Comparison of ENCODE assay signal across 10 cellular contexts in the genomic region with DNA sequence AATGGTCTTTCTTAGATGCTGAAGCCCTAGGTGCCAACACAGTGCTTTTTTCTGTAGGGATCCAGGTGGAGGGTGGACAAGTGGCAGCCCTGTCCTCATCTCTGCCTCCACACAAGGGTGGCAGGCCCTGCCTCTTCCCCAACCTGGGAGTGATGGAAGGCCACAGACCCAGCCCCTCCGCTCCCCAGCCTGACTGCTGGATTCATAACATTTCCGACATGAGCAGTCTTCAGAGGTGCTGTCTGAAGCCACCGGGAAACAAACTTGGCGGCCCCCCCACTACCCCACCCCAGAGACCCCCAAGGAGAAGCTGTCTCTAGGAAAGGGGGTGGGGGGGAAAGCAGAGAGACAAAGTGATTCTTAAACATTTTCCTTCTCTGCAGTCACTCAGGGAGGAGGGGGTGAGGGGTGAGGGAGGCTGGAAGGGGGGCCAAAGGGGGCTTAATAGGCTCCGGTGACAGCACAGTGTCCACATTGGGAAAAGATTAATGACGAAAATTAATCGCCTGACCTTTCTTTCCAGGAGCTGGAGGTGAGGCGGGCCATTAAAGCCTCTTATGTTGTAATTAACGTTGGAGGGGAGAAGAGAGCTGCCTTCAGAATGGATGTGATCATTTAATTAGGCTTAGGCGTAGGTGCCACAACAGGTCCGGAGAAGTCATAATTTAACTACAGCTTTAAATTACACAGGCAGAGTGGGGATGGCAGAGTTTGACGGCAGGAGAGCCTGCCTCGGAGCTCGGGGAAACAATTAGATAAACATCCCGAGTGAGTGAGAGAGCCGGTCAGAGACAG.
A peak's percentile ranks its signal among the peaks of the same experiment; 100 is the strongest.
DNase-seq lines count a peak whose midpoint lies in the region; ATAC-seq lines count a peak whose summit lies in the region.
"Had no signal": no experiment of that assay in that cellular context is flagged by ENCODE, and none has a peak within 500 bp of the region (broad histone marks: within the 10 kb centered on the region; RNA-seq: fewer than 3 reads in every experiment).

No MANE protein-coding gene starts in this region.

- no peaks in the 10 kb centered on the region for H3K9me3 ChIP-seq in CD4-positive, alpha-beta memory T cell (ENCODE audit: control insufficient read depth in 1 of 2, low read length in 2 of 2)
- H3K9me3 ChIP-seq in HUES6 (ENCODE audit: control insufficient read depth, insufficient read depth, low read depth, low read length): no peaks in the 10 kb centered on the region
- H3K9me3 ChIP-seq: neutrophil had no signal

- peaks cover 7% of the 10 kb centered on the region for H3K4me1 ChIP-seq in CD4-positive, alpha-beta memory T cell (ENCODE audit: insufficient read depth, low read length)
- peaks cover 34% of the 10 kb centered on the region for H3K4me1 ChIP-seq in HUES6 (ENCODE audit: control insufficient read depth, insufficient read depth, low read length)

- no peak overlapping the region for H3K27ac ChIP-seq in CD4-positive, alpha-beta memory T cell (ENCODE audit: low read depth, low read length)
- no peak overlapping the region for H3K27ac ChIP-seq in HUES6 (ENCODE audit: low read depth, low read length)
- H3K27ac ChIP-seq: neutrophil had no signal

- intact Hi-C loops in CD4-positive, alpha-beta memory T cell (cut with micrococcal nuclease): no loop called here

- CTCF ChIA-PET in CD4-positive, alpha-beta memory T cell (lab: Charles Lee; ENCODE audit: partially characterized antibody): no interaction called here

- H3K27me3 Mint-ChIP-seq in CD4-positive, alpha-beta memory T cell: peaks cover 31 to 48% of the 10 kb centered on the region in 2 donors
- peaks cover 80 to 86% of the 10 kb centered on the region in 2 donors for H3K27me3 Mint-ChIP-seq in effector memory CD8-positive, alpha-beta T cell
- H3K27me3 Mint-ChIP-seq in natural killer cell treated with Interleukin-12 subunit alpha and Interleukin-12 subunit beta and Interleukin-15 and Interleukin-18, amount 100 ng/mL, for 72 hours: peaks cover 40 to 66% of the 10 kb centered on the region in 2 donors

- H3K9me3 Mint-ChIP-seq in CD4-positive, alpha-beta memory T cell: no peaks in the 10 kb centered on the region
- H3K9me3 Mint-ChIP-seq in effector memory CD8-positive, alpha-beta T cell: no peaks in the 10 kb centered on the region
- H3K9me3 Mint-ChIP-seq in natural killer cell treated with Interleukin-12 subunit alpha and Interleukin-12 subunit beta and Interleukin-15 and Interleukin-18, amount 100 ng/mL, for 72 hours: no peaks in the 10 kb centered on the region

- peak overlapping the region; percentile 46 for H3K9ac ChIP-seq in HUES6 (ENCODE audit: low read length)

- H3K4me3 Mint-ChIP-seq in CD4-positive, alpha-beta memory T cell: peak overlapping the region in 6 of 8 donors; percentile 66 to 87 (median 78)
- H3K4me3 Mint-ChIP-seq in effector memory CD8-positive, alpha-beta T cell: peak overlapping the region; percentile 54 to 68
- peak overlapping the region; percentile 69 for H3K4me3 Mint-ChIP-seq in natural killer cell treated with Interleukin-12 subunit alpha and Interleukin-12 subunit beta and Interleukin-15 and Interleukin-18, amount 100 ng/mL, for 72 hours

- H3K4me3 ChIP-seq in CD4-positive, alpha-beta memory T cell (ENCODE audit: low read length in 2 of 2): no peak overlapping the region
- peak overlapping the region; percentile 57 for H3K4me3 ChIP-seq in HUES6 (ENCODE audit: low read depth, low read length)

- H3K27me3 ChIP-seq in CD4-positive, alpha-beta memory T cell (ENCODE audit: insufficient read depth, low read length): peaks cover 9% of the 10 kb centered on the region
- peaks cover 83% of the 10 kb centered on the region for H3K27me3 ChIP-seq in HUES6 (ENCODE audit: control insufficient read depth, insufficient read depth, low read length)

- DNase-seq in CD4-positive, alpha-beta memory T cell: no peak
- DNase-seq in effector memory CD8-positive, alpha-beta T cell: no peak
- DNase-seq in natural killer cell treated with Interleukin-12 subunit alpha and Interleukin-12 subunit beta and Interleukin-15 and Interleukin-18, amount 100 ng/mL, for 72 hours (ENCODE audit: low spot score): no peak
- DNase-seq in mesenteric fat pad (ENCODE audit: low spot score): no peak
- no peak for DNase-seq in DMS153 (lab: John Stamatoyannopoulos, UW)
- DNase-seq in stimulated activated CD4-positive, alpha-beta T cell treated with anti-CD3 and anti-CD28 coated beads, Interleukin-15, amount 100 ng/mL, for 24 hours: no peak
- no peak for DNase-seq in ureter (ENCODE audit: low spot score)
- DNase-seq: NCI-H1694 had no signal

- peak overlapping the region in 2 of 7 donors; percentile 1 to 12 for H3K27ac Mint-ChIP-seq in CD4-positive, alpha-beta memory T cell
- H3K27ac Mint-ChIP-seq in effector memory CD8-positive, alpha-beta T cell: no peak overlapping the region
- H3K27ac Mint-ChIP-seq in natural killer cell treated with Interleukin-12 subunit alpha and Interleukin-12 subunit beta and Interleukin-15 and Interleukin-18, amount 100 ng/mL, for 72 hours: peak overlapping the region in 1 of 2 donors; percentile 76

- ATAC-seq in effector memory CD8-positive, alpha-beta T cell (replicated peaks): no peak
- no peak for ATAC-seq in natural killer cell treated with Interleukin-12 subunit alpha and Interleukin-12 subunit beta and Interleukin-15 and Interleukin-18, amount 100 ng/mL, for 72 hours

- peaks cover 5 to 13% (median 6%) of the 10 kb centered on the region in 4 donors for H3K4me1 Mint-ChIP-seq in CD4-positive, alpha-beta memory T cell
- peaks cover 6% of the 10 kb centered on the region in 2 donors for H3K4me1 Mint-ChIP-seq in effector memory CD8-positive, alpha-beta T cell (ENCODE audit: low read depth in 2 of 2)
- H3K4me1 Mint-ChIP-seq in natural killer cell treated with Interleukin-12 subunit alpha and Interleukin-12 subunit beta and Interleukin-15 and Interleukin-18, amount 100 ng/mL, for 72 hours (ENCODE audit: low read depth in 2 of 2): peaks cover 17 to 38% of the 10 kb centered on the region in 2 donors

- POLR2A ChIA-PET in CD4-positive, alpha-beta memory T cell (lab: Charles Lee; ENCODE audit: partially characterized antibody): no interaction called here

- H3K36me3 ChIP-seq in CD4-positive, alpha-beta memory T cell (ENCODE audit: insufficient read depth, low read length): no peaks in the 10 kb centered on the region
- no peaks in the 10 kb centered on the region for H3K36me3 ChIP-seq in HUES6 (ENCODE audit: control insufficient read depth, insufficient read depth, low read length)
- H3K36me3 ChIP-seq: neutrophil had no signal

- H3K36me3 Mint-ChIP-seq in CD4-positive, alpha-beta memory T cell: no peaks in the 10 kb centered on the region
- peaks cover 7% of the 10 kb centered on the region for H3K36me3 Mint-ChIP-seq in effector memory CD8-positive, alpha-beta T cell (ENCODE audit: insufficient read depth)
- H3K36me3 Mint-ChIP-seq in natural killer cell treated with Interleukin-12 subunit alpha and Interleukin-12 subunit beta and Interleukin-15 and Interleukin-18, amount 100 ng/mL, for 72 hours: no peaks in the 10 kb centered on the region
